Comparison of ENCODE assay signal across 12 cellular contexts in genomic region chr9:127896395-127897193, GRCh38. TPM values are rescaled to one million over a fixed set of nuclear protein-coding genes. Genes with fewer than 3 reads are reported as not detected.
A peak's percentile ranks its signal among the peaks of the same experiment; 100 is the strongest.
DNase-seq lines count a peak whose midpoint lies in the region; ATAC-seq, FAIRE-seq and TF ChIP-seq lines count a peak whose summit lies in the region.
"Had no signal": no experiment of that assay in that cellular context is flagged by ENCODE, and none has a peak within 500 bp of the region (broad histone marks: within the 10 kb centered on the region; RNA-seq: fewer than 3 reads in every experiment).

No MANE protein-coding gene starts in this region.

- no peak overlapping the region for H3K4me3 ChIP-seq in OCI-LY1 (ENCODE audit: low read depth, low read length, poor library complexity, severe bottlenecking)
- peak overlapping the region in 2 of 4 experiments; percentile 3 to 50; a peak in 4 of 8 replicates for H3K4me3 ChIP-seq in H1 (ENCODE audit: extremely low read depth in 1 of 4, insufficient read depth in 2 of 4, low read depth in 3 of 4, low read length in 4 of 4)
- H3K4me3 ChIP-seq in naive thymus-derived CD4-positive, alpha-beta T cell (ENCODE audit: low read length), result no peak overlapping the region
- H3K4me3 ChIP-seq in tibial nerve, result peak overlapping the region; percentile 76 to 97 (median 86)

- H2BK120ac ChIP-seq in H1 (replicated peaks; ENCODE audit: low read depth, low read length), result no peak overlapping the region

- TF ChIP-seq POLR2A in H1 (IDR thresholded peaks at IDR 0.05; ENCODE audit: control extremely low read depth in 1 of 2, low read depth in 2 of 2, low read length in 2 of 2) (no peak; a peak in 1 of 3 replicates), tibial nerve (IDR thresholded peaks at IDR 0.05) (no peak)

- H3K23me2 ChIP-seq in H1 (ENCODE audit: low read depth, low read length), result peaks cover 5% of the 10 kb centered on the region; the same call in 1 of the 2 replicates

- peaks cover 25 to 51% (median 49%) of the 10 kb centered on the region in 5 donors for H3K36me3 Mint-ChIP-seq in naive thymus-derived CD4-positive, alpha-beta T cell
- H3K36me3 Mint-ChIP-seq in Calu3 (ENCODE audit: insufficient read depth, unreplicated experiment), result peaks cover 27% of the 10 kb centered on the region

- no peak overlapping the region for H2BK20ac ChIP-seq in H1 (ENCODE audit: low read length)

- no peak for DNase-seq in H1 (ENCODE audit: low read depth in 1 of 2, low spot score in 2 of 2)
- peak in 1 of 9 donors; percentile 1 for DNase-seq in naive thymus-derived CD4-positive, alpha-beta T cell
- DNase-seq in tibial nerve (ENCODE audit: low spot score in 2 of 2), result no peak
- DNase-seq in Calu3, result no peak
- DNase-seq: activated CD8-positive, alpha-beta memory T cell treated with anti-CD3 and anti-CD28 coated beads, Interleukin-2, amount 10 ng/mL, durations not matched to agents 7 days and 5 days; NCI-H510A treated with DMSO at 0.1 percent for 48 hours had no signal

- H3K79me1 ChIP-seq in H1 (ENCODE audit: low read depth, low read length), result peaks cover 10% of the 10 kb centered on the region

- no peak overlapping the region for H3K27ac ChIP-seq in OCI-LY1 (ENCODE audit: low read depth, low read length, poor library complexity, severe bottlenecking)
- H3K27ac ChIP-seq in H1 (ENCODE audit: low read depth, low read length), result no peak overlapping the region; the same call in 1 of the 2 replicates
- H3K27ac ChIP-seq in naive thymus-derived CD4-positive, alpha-beta T cell (ENCODE audit: low read depth, low read length), result peak overlapping the region; percentile 35
- H3K27ac ChIP-seq in tibial nerve, result peak overlapping the region; percentile 84 to 97 (median 90)
- H3K27ac ChIP-seq: KMS-11 had no signal

- 0 out of 2 replicates have a peak overlapping the region, but pooled peaks have one; percentile 3 for H2AK5ac ChIP-seq in H1 (ENCODE audit: low read depth, low read length)

- H3K56ac ChIP-seq in H1 (replicated peaks; ENCODE audit: insufficient read length, low read depth, low read length), result no peak overlapping the region

- H3K23ac ChIP-seq in H1 (ENCODE audit: insufficient read length), result no peak overlapping the region

- TF ChIP-seq RAD21 in H1 (IDR thresholded peaks at IDR 0.05 in 1 of 2, conservative IDR thresholded peaks at IDR 0.05 in 1 of 2; ENCODE audit: low read depth in 2 of 2, low read length in 2 of 2), result no peak

- peaks cover 0 to 36% (median 10%) of the 10 kb centered on the region in 11 donors for H3K9me3 Mint-ChIP-seq in naive thymus-derived CD4-positive, alpha-beta T cell
- H3K9me3 Mint-ChIP-seq in Calu3 (ENCODE audit: low read depth, unreplicated experiment), result no peaks in the 10 kb centered on the region
- H3K9me3 Mint-ChIP-seq: stimulated activated memory B cell treated with anti-CD40 and anti-IgM and Interleukin-4, amounts not matched to agents 10 μg/mL and 1 μg/mL and 100 μg/mL, for 72 hours had no signal

- 0 out of 2 replicates have a peak overlapping the region, but pooled peaks have one; percentile 19 for H2BK15ac ChIP-seq in H1 (ENCODE audit: low read length)

- H3K4me1 ChIP-seq in OCI-LY1 (ENCODE audit: insufficient read depth, low read length, severe bottlenecking) (peaks cover 40% of the 10 kb centered on the region), H1 (replicated peaks in 1 of 4; ENCODE audit: control insufficient read depth in 3 of 4, insufficient read depth in 4 of 4, low read length in 3 of 4) (peaks cover 0 to 28% (median 16%) of the 10 kb centered on the region in 4 experiments; a peak in 6 of 7 replicates), tibial nerve (peaks cover 0 to 51% (median 28%) of the 10 kb centered on the region in 4 donors)
- peaks cover 10 to 11% of the 10 kb centered on the region in 2 donors for H3K4me1 ChIP-seq in naive thymus-derived CD4-positive, alpha-beta T cell (ENCODE audit: control insufficient read depth in 2 of 2, insufficient read depth in 2 of 2, low read length in 2 of 2)

- 0 out of 2 replicates have a peak overlapping the region, but pooled peaks have one; percentile 17 for H2BK12ac ChIP-seq in H1 (ENCODE audit: low read depth, low read length)

- no peaks in the 10 kb centered on the region for H3K27me3 Mint-ChIP-seq in naive thymus-derived CD4-positive, alpha-beta T cell
- no peaks in the 10 kb centered on the region for H3K27me3 Mint-ChIP-seq in Calu3 (ENCODE audit: unreplicated experiment)
- H3K27me3 Mint-ChIP-seq: activated CD8-positive, alpha-beta memory T cell treated with anti-CD3 and anti-CD28 coated beads, Interleukin-2, amount 10 ng/mL, durations not matched to agents 7 days and 5 days; stimulated activated memory B cell treated with anti-CD40 and anti-IgM and Interleukin-4, amounts not matched to agents 10 μg/mL and 1 μg/mL and 100 μg/mL, for 72 hours had no signal

- no peaks in the 10 kb centered on the region for H3K9me2 ChIP-seq in OCI-LY1 (ENCODE audit: low read depth, low read length)

- TF ChIP-seq EP300 in H1 (IDR thresholded peaks at IDR 0.05; ENCODE audit: borderline replicate concordance in 1 of 2, low read depth in 2 of 2, low read length in 2 of 2), result no peak
- no peak for TF ChIP-seq EP300 in tibial nerve (IDR thresholded peaks at IDR 0.05)

- H4K8ac ChIP-seq in H1 (ENCODE audit: extremely low read depth, insufficient read depth, low read length), result peak overlapping the region; percentile 9; the same call in 1 of the 2 replicates

- H3K9ac ChIP-seq in OCI-LY1 (ENCODE audit: low read length) (no peak overlapping the region), H1 (replicated peaks in 1 of 4; ENCODE audit: extremely low read depth in 1 of 4, low read depth in 3 of 4, low read length in 3 of 4) (peak overlapping the region in 3 of 4 experiments; percentile 13 to 48 (median 19); a peak in 3 of 7 replicates)
- H3K9ac ChIP-seq: KMS-11 had no signal

- no peak for TF ChIP-seq CTCF in OCI-LY1 (IDR thresholded peaks at IDR 0.05; ENCODE audit: low read length)
- TF ChIP-seq CTCF in H1 (IDR thresholded peaks at IDR 0.05; ENCODE audit: control extremely low read depth in 1 of 3, insufficient read depth in 1 of 3, low read depth in 1 of 3, low read length in 3 of 3), result no peak
- TF ChIP-seq CTCF in tibial nerve (IDR thresholded peaks at IDR 0.05), result no peak
- TF ChIP-seq CTCF in Calu3 (IDR thresholded peaks at IDR 0.05; ENCODE audit: unreplicated experiment), result no peak

- H4K5ac ChIP-seq in H1 (ENCODE audit: insufficient read length, low read depth, low read length), result no peak overlapping the region

- no peak overlapping the region for H3K4ac ChIP-seq in H1 (replicated peaks; ENCODE audit: insufficient read length, low read depth, low read length)

- H3F3A ChIP-seq in OCI-LY1 (ENCODE audit: insufficient read depth, low read length), result no peaks in the 10 kb centered on the region; the same call in 1 of the 2 replicates

- H4K20me1 ChIP-seq in OCI-LY1 (ENCODE audit: insufficient read depth, low read length) (no peaks in the 10 kb centered on the region), H1 (replicated peaks in 1 of 2; ENCODE audit: control insufficient read depth in 1 of 2, insufficient read depth in 2 of 2, low read length in 2 of 2) (peaks cover 5 to 13% of the 10 kb centered on the region in 2 experiments)

- ATAC-seq in naive thymus-derived CD4-positive, alpha-beta T cell, result no peak
- ATAC-seq in GM21526 (IDR thresholded peaks at IDR 0.05; ENCODE audit: low FRiP score, unreplicated experiment), result no peak
- ATAC-seq in GM21737 (IDR thresholded peaks at IDR 0.05; ENCODE audit: unreplicated experiment), result no peak
- ATAC-seq: activated CD8-positive, alpha-beta memory T cell treated with anti-CD3 and anti-CD28 coated beads, Interleukin-2, amount 10 ng/mL, durations not matched to agents 7 days and 5 days had no signal

- peak overlapping the region in 2 of 10 donors; percentile 89 to 90 for H3K4me3 Mint-ChIP-seq in naive thymus-derived CD4-positive, alpha-beta T cell
- H3K4me3 Mint-ChIP-seq in Calu3 (ENCODE audit: low read depth, unreplicated experiment), result no peak overlapping the region
- H3K4me3 Mint-ChIP-seq: activated CD8-positive, alpha-beta memory T cell treated with anti-CD3 and anti-CD28 coated beads, Interleukin-2, amount 10 ng/mL, durations not matched to agents 7 days and 5 days had no signal

- no peak overlapping the region for H2AFZ ChIP-seq in OCI-LY1 (ENCODE audit: low read length)
- H2AFZ ChIP-seq in H1 (ENCODE audit: low read length), result no peak overlapping the region

- H3K79me2 ChIP-seq in OCI-LY1 (ENCODE audit: insufficient read depth, low read length) (no peaks in the 10 kb centered on the region), H1 (ENCODE audit: control insufficient read depth in 1 of 2, insufficient read depth in 2 of 2, low read length in 2 of 2) (peaks cover 0 to 4% of the 10 kb centered on the region in 2 experiments; a peak in 1 of 4 replicates)

- H3K9me3 ChIP-seq in OCI-LY1 (ENCODE audit: low read length) (peaks cover 8% of the 10 kb centered on the region; the same call in 1 of the 2 replicates), H1 (ENCODE audit: insufficient read depth in 2 of 2, low read depth in 1 of 2, low read length in 1 of 2) (no peaks in the 10 kb centered on the region), tibial nerve (peaks cover 0 to 13% (median 0%) of the 10 kb centered on the region in 4 donors)
- peaks cover 0 to 23% (median 3%) of the 10 kb centered on the region in 3 experiments for H3K9me3 ChIP-seq in naive thymus-derived CD4-positive, alpha-beta T cell (ENCODE audit: control insufficient read depth in 2 of 3, low read length in 3 of 3)

- H4K91ac ChIP-seq in H1 (replicated peaks; ENCODE audit: insufficient read length, low read length), result no peak overlapping the region

- H3K36me3 ChIP-seq in OCI-LY1 (ENCODE audit: insufficient read depth, low read length) (peaks cover 52% of the 10 kb centered on the region), H1 (ENCODE audit: control insufficient read depth in 2 of 4, insufficient read depth in 4 of 4, low read length in 3 of 4) (peaks cover 23 to 39% (median 32%) of the 10 kb centered on the region in 4 experiments), tibial nerve (peaks cover 3 to 48% (median 26%) of the 10 kb centered on the region in 3 donors)
- H3K36me3 ChIP-seq in naive thymus-derived CD4-positive, alpha-beta T cell (ENCODE audit: control insufficient read depth in 2 of 3, insufficient read depth in 3 of 3, low read length in 3 of 3), result peaks cover 23 to 52% (median 26%) of the 10 kb centered on the region in 3 experiments

- H3K18ac ChIP-seq in H1 (ENCODE audit: extremely low read depth, low read length), result no peak overlapping the region

- CTCF ChIA-PET in H1 (lab: Charles Lee; ENCODE audit: partially characterized antibody) (interaction anchor here (0.6 to 3.0 kb wide), 12 partner anchors 9 to 221 kb away, joined by 3 to 14 read pairs (median 3); no protein-coding TSS in a partner anchor), Calu3 (lab: Charles Lee) (no interaction called here)
- CTCF ChIA-PET in naive thymus-derived CD4-positive, alpha-beta T cell (lab: Charles Lee), result interaction anchor here (1.2 kb wide), 1 partner anchor 25 kb away, joined by 4 read pairs; no protein-coding TSS in a partner anchor

- 82% methylated on average over 14 of the region's 16 CpGs; no CpG with 5 or more reads in 1 of the 2 experiments for WGBS in H1 (ENCODE audit: extremely low coverage in 1 of 2, insufficient coverage in 1 of 2, insufficient read length in 1 of 2, insufficient replicate concordance in 2 of 2, low coverage in 1 of 2, low lambda C conversion rate in 2 of 2, missing lambda C conversion rate in 1 of 2), 2 experiments
- 48 to 57% methylated on average over 13 to 15 of the region's 16 CpGs for WGBS in tibial nerve, 2 donors

- H3K4me2 ChIP-seq in OCI-LY1 (ENCODE audit: low read length), result peak overlapping the region; percentile 34; the same call in 1 of the 2 replicates
- H3K4me2 ChIP-seq in H1 (ENCODE audit: insufficient read depth in 1 of 2, low read depth in 2 of 2, low read length in 2 of 2), result peak overlapping the region; percentile 65 to 83
- H3K4me2 ChIP-seq: KMS-11 had no signal

- POLR2A ChIA-PET in H1 (lab: Charles Lee; ENCODE audit: partially characterized antibody), result interaction anchor here (0.9 to 10.1 kb wide), 8 partner anchors 8 to 68 kb away, joined by 3 to 91 read pairs (median 6); partner anchors contain the start of gene ENG
- POLR2A ChIA-PET in naive thymus-derived CD4-positive, alpha-beta T cell (lab: Charles Lee), result interaction anchor here (0.6 to 2.6 kb wide), 6 partner anchors 8 to 43 kb away, joined by 3 to 12 read pairs (median 4); no protein-coding TSS in a partner anchor

- no peak for FAIRE-seq in H1 (lab: Jason Lieb, UNC)
- FAIRE-seq: small intestine had no signal

- H2BK5ac ChIP-seq in H1 (ENCODE audit: low read depth, low read length), result no peak overlapping the region

- BruUV-seq in Calu3 (replicated peaks; lab: Mats Ljungman, UMichigan), result no TSS peak

- no peak overlapping the region for H3K14ac ChIP-seq in H1 (ENCODE audit: insufficient read length)

- H3K27me3 ChIP-seq in OCI-LY1 (ENCODE audit: insufficient read depth, low read length) (no peaks in the 10 kb centered on the region), H1 (replicated peaks in 1 of 4; ENCODE audit: control insufficient read depth in 3 of 4, extremely low read depth in 1 of 4, insufficient read depth in 3 of 4, low read length in 3 of 4) (no peaks in the 10 kb centered on the region), tibial nerve (no peaks in the 10 kb centered on the region)
- no peaks in the 10 kb centered on the region for H3K27me3 ChIP-seq in naive thymus-derived CD4-positive, alpha-beta T cell (ENCODE audit: control insufficient read depth in 2 of 2, insufficient read depth in 2 of 2, low read length in 2 of 2)

- intact Hi-C loops in naive thymus-derived CD4-positive, alpha-beta T cell (cut with micrococcal nuclease), result no loop called here
- intact Hi-C loops in Calu3 (cut with micrococcal nuclease; ENCODE audit: unreplicated experiment), result no loop called here

- H3K27ac Mint-ChIP-seq in naive thymus-derived CD4-positive, alpha-beta T cell, result peak overlapping the region in 5 of 9 donors; percentile 15 to 51 (median 34)
- H3K27ac Mint-ChIP-seq in Calu3 (ENCODE audit: unreplicated experiment), result no peak overlapping the region
- H3K27ac Mint-ChIP-seq: activated CD8-positive, alpha-beta memory T cell treated with anti-CD3 and anti-CD28 coated beads, Interleukin-2, amount 10 ng/mL, durations not matched to agents 7 days and 5 days; stimulated activated memory B cell treated with anti-CD40 and anti-IgM and Interleukin-4, amounts not matched to agents 10 μg/mL and 1 μg/mL and 100 μg/mL, for 72 hours had no signal

- peaks cover 8 to 41% (median 24%) of the 10 kb centered on the region in 7 donors for H3K4me1 Mint-ChIP-seq in naive thymus-derived CD4-positive, alpha-beta T cell
- peaks cover 8% of the 10 kb centered on the region for H3K4me1 Mint-ChIP-seq in Calu3 (ENCODE audit: low read depth, unreplicated experiment)

RNA-seq across cellular contexts. Expression of gene ST6GALNAC6, which starts 2.8 kb away (rescaled TPM):
- 37.7 and 43.7 TPM in 2 replicates for total RNA-seq in H1 (2021; fragmentation: NEBNext Ultra II Directional; extraction: Animal tissue kit (Norgen Biotek cat#: 25700))
- 64.4 and 72.9 TPM in 2 replicates for polyA plus RNA-seq in H1 (2011; rRNA removed)
- polyA plus RNA-seq in H1 (2011; cell fraction: cytosol; rRNA removed), result 60.4 TPM
- polyA plus RNA-seq in H1 (2011; cell fraction: nucleus; rRNA removed), result 54.5 TPM
- 22.5 to 37.7 TPM (median 31.4 TPM) in 4 replicates for polyA plus RNA-seq in H1 (2012, experiment 1 of 2)
- polyA plus RNA-seq in H1 (2012, experiment 2 of 2), result 33.2 TPM
- 27.2 TPM for polyA plus RNA-seq in H1 (2013, experiment 1 of 2)
- polyA plus RNA-seq in H1 (2013, experiment 2 of 2), result 27.7 TPM
- 40.3 and 44.6 TPM in 2 replicates for polyA minus RNA-seq in H1 (2011; rRNA and poly(A)+ RNA removed)
- 18.6 TPM for polyA minus RNA-seq in H1 (2011; cell fraction: cytosol; rRNA and poly(A)+ RNA removed)
- 23.3 TPM for polyA minus RNA-seq in H1 (2011; cell fraction: nucleus; rRNA and poly(A)+ RNA removed)
- 100 to 1,000 TPM in 3 of 5 experiments, 10 to 100 TPM in 2; 63.0 to 125 (median 107) TPM for total RNA-seq in naive thymus-derived CD4-positive, alpha-beta T cell
- 10 to 100 TPM; 28.3 to 34.5 TPM for polyA plus RNA-seq in naive thymus-derived CD4-positive, alpha-beta T cell
- total RNA-seq in tibial nerve (100 to 1,000 TPM; 108 to 193 (median 172) TPM), Calu3 (2022) (9.1 and 12.1 TPM in 2 replicates)

RNA-seq across cellular contexts. Expression of gene AK1, which starts 19.1 kb away (rescaled TPM):
- 35.9 and 37.9 TPM in 2 replicates for total RNA-seq in H1 (2021; fragmentation: NEBNext Ultra II Directional; extraction: Animal tissue kit (Norgen Biotek cat#: 25700))
- 39.2 and 44.1 TPM in 2 replicates for polyA plus RNA-seq in H1 (2011; rRNA removed)
- polyA plus RNA-seq in H1 (2011; cell fraction: cytosol; rRNA removed), result 45.5 TPM
- 32.0 TPM for polyA plus RNA-seq in H1 (2011; cell fraction: nucleus; rRNA removed)
- polyA plus RNA-seq in H1 (2012, experiment 1 of 2), result 32.5 to 48.8 TPM (median 43.2 TPM) in 4 replicates
- polyA plus RNA-seq in H1 (2012, experiment 2 of 2), result 31.3 TPM
- polyA plus RNA-seq in H1 (2013, experiment 1 of 2), result 26.6 TPM
- 24.9 TPM for polyA plus RNA-seq in H1 (2013, experiment 2 of 2)
- polyA minus RNA-seq in H1 (2011; rRNA and poly(A)+ RNA removed), result 9.5 and 12.8 TPM in 2 replicates
- polyA minus RNA-seq in H1 (2011; cell fraction: cytosol; rRNA and poly(A)+ RNA removed), result 2.6 TPM
- polyA minus RNA-seq in H1 (2011; cell fraction: nucleus; rRNA and poly(A)+ RNA removed), result 6.3 TPM
- total RNA-seq in naive thymus-derived CD4-positive, alpha-beta T cell, result 10 to 100 TPM; 33.2 to 64.9 (median 51.6) TPM
- polyA plus RNA-seq in naive thymus-derived CD4-positive, alpha-beta T cell, result under 1 TPM; 0.09 to 0.21 TPM
- 10 to 100 TPM; 29.9 to 65.1 (median 38.7) TPM for total RNA-seq in tibial nerve
- 12.2 and 15.6 TPM in 2 replicates for total RNA-seq in Calu3 (2022)

RNA-seq across cellular contexts. Expression of gene ST6GALNAC4, which starts 20.2 kb away (rescaled TPM):
- total RNA-seq in H1 (2021; fragmentation: NEBNext Ultra II Directional; extraction: Animal tissue kit (Norgen Biotek cat#: 25700)), result 21.8 and 27.0 TPM in 2 replicates
- polyA plus RNA-seq in H1 (2011; rRNA removed), result 34.1 and 49.5 TPM in 2 replicates
- polyA plus RNA-seq in H1 (2011; cell fraction: cytosol; rRNA removed), result 27.6 TPM
- 38.3 TPM for polyA plus RNA-seq in H1 (2011; cell fraction: nucleus; rRNA removed)
- polyA plus RNA-seq in H1 (2012, experiment 1 of 2), result 11.6 to 21.8 TPM (median 18.9 TPM) in 4 replicates
- 18.6 TPM for polyA plus RNA-seq in H1 (2012, experiment 2 of 2)
- 26.2 TPM for polyA plus RNA-seq in H1 (2013, experiment 1 of 2)
- polyA plus RNA-seq in H1 (2013, experiment 2 of 2), result 25.6 TPM
- 16.4 and 19.0 TPM in 2 replicates for polyA minus RNA-seq in H1 (2011; rRNA and poly(A)+ RNA removed)
- polyA minus RNA-seq in H1 (2011; cell fraction: cytosol; rRNA and poly(A)+ RNA removed), result 32.7 TPM
- 24.5 TPM for polyA minus RNA-seq in H1 (2011; cell fraction: nucleus; rRNA and poly(A)+ RNA removed)
- total RNA-seq in naive thymus-derived CD4-positive, alpha-beta T cell, result 10 to 100 TPM; 28.0 to 51.0 (median 36.1) TPM
- polyA plus RNA-seq in naive thymus-derived CD4-positive, alpha-beta T cell, result 10 to 100 TPM; 20.0 to 21.7 TPM
- 10 to 100 TPM; 23.9 to 70.5 (median 37.0) TPM for total RNA-seq in tibial nerve
- total RNA-seq in Calu3 (2022), result 11.8 and 12.8 TPM in 2 replicates

RNA-seq across cellular contexts. Expression of gene PIP5KL1, which starts 34.0 kb away (rescaled TPM):
- 12.2 and 13.4 TPM in 2 replicates for total RNA-seq in H1 (2021; fragmentation: NEBNext Ultra II Directional; extraction: Animal tissue kit (Norgen Biotek cat#: 25700))
- polyA plus RNA-seq in H1 (2011; rRNA removed), result 15.4 and 27.4 TPM in 2 replicates
- polyA plus RNA-seq in H1 (2011; cell fraction: cytosol; rRNA removed), result 15.3 TPM
- polyA plus RNA-seq in H1 (2011; cell fraction: nucleus; rRNA removed), result 42.3 TPM
- 11.0 to 14.5 TPM (median 13.0 TPM) in 4 replicates for polyA plus RNA-seq in H1 (2012, experiment 1 of 2)
- polyA plus RNA-seq in H1 (2012, experiment 2 of 2), result 10.5 TPM
- polyA plus RNA-seq in H1 (2013, experiment 1 of 2), result 12.9 TPM
- polyA plus RNA-seq in H1 (2013, experiment 2 of 2), result 11.8 TPM
- 1.8 and 4.1 TPM in 2 replicates for polyA minus RNA-seq in H1 (2011; rRNA and poly(A)+ RNA removed)
- polyA minus RNA-seq in H1 (2011; cell fraction: cytosol; rRNA and poly(A)+ RNA removed), result 16.4 TPM
- 10.7 TPM for polyA minus RNA-seq in H1 (2011; cell fraction: nucleus; rRNA and poly(A)+ RNA removed)
- total RNA-seq in naive thymus-derived CD4-positive, alpha-beta T cell, result 1 to 10 TPM; 1.4 to 2.9 (median 2.1) TPM
- polyA plus RNA-seq in naive thymus-derived CD4-positive, alpha-beta T cell, result under 1 TPM in 1 of 2 donors, not detected in 1; 0.17 TPM
- total RNA-seq in tibial nerve (under 1 TPM in 1 of 4 donors, not detected in 3; 0.59 TPM), Calu3 (2022) (0.17 and 1.1 TPM in 2 replicates)

RNA-seq across cellular contexts. Expression of gene DPM2, which starts 41.1 kb away (rescaled TPM):
- 45.4 and 48.8 TPM in 2 replicates for total RNA-seq in H1 (2021; fragmentation: NEBNext Ultra II Directional; extraction: Animal tissue kit (Norgen Biotek cat#: 25700))
- 95.4 and 110 TPM in 2 replicates for polyA plus RNA-seq in H1 (2011; rRNA removed)
- polyA plus RNA-seq in H1 (2011; cell fraction: cytosol; rRNA removed), result 55.5 TPM
- polyA plus RNA-seq in H1 (2011; cell fraction: nucleus; rRNA removed), result 67.9 TPM
- 34.5 to 60.4 TPM (median 57.6 TPM) in 4 replicates for polyA plus RNA-seq in H1 (2012, experiment 1 of 2)
- polyA plus RNA-seq in H1 (2012, experiment 2 of 2), result 64.1 TPM
- 39.2 TPM for polyA plus RNA-seq in H1 (2013, experiment 1 of 2)
- 39.2 TPM for polyA plus RNA-seq in H1 (2013, experiment 2 of 2)
- 37.7 and 56.7 TPM in 2 replicates for polyA minus RNA-seq in H1 (2011; rRNA and poly(A)+ RNA removed)
- polyA minus RNA-seq in H1 (2011; cell fraction: cytosol; rRNA and poly(A)+ RNA removed), result 37.1 TPM
- polyA minus RNA-seq in H1 (2011; cell fraction: nucleus; rRNA and poly(A)+ RNA removed), result 41.0 TPM
- total RNA-seq in naive thymus-derived CD4-positive, alpha-beta T cell, result 10 to 100 TPM; 29.1 to 84.4 (median 56.8) TPM
- polyA plus RNA-seq in naive thymus-derived CD4-positive, alpha-beta T cell, result 10 to 100 TPM; 29.3 to 39.5 TPM
- total RNA-seq in tibial nerve (10 to 100 TPM in 3 of 4 donors, 1 to 10 TPM in 1; 9.0 to 21.9 (median 14.7) TPM), Calu3 (2022) (31.5 and 39.9 TPM in 2 replicates)

Comparison
In these comparisons a context has a peak if more than half of its experiments do, and no peak if none do; other contexts are left out.
1. H3K27ac ChIP-seq: peak in naive thymus-derived CD4-positive, alpha-beta T cell (single experiment) and tibial nerve (4 of 4); none in OCI-LY1 (single experiment) and H1 (single experiment).
2. H3K4me3 ChIP-seq: peak in tibial nerve (4 of 4); none in OCI-LY1 (single experiment) and naive thymus-derived CD4-positive, alpha-beta T cell (single experiment).